In the genomic region with DNA sequence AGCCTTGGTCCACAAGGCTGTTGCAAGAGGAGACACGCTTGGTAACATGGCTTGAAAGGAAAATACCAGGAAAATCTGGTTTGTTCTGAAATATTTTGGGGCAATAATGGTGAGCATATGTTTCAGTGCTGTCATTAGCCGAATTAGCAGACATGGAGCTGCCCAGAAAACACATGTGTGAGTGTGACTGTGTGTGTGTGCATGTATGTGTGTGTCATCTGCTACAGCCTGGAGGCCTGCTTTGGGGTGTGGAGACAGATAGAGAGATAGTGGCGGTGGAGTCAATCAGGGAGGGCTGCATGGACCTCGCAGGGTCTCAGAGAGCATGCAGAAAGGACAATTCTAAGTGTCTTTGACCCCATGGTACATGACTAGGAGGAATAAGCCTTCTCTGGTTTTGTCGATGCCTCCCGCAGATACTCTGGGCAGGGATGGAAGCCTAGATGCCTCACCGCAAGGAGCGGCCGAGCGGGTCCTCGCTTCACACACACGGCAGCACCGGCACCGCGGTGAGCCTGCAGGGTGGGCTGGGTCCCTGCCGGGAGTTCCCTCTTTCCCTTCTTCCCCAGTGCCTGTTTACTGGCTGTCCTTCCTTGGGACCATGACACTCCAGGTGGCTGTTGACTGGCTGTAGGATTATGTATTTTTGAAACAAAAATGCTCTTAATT, we compare ENCODE assay signal across 27 cellular contexts. TPM values are rescaled to one million over a fixed set of nuclear protein-coding genes. Genes with fewer than 3 reads are reported as not detected.
DNase-seq lines count a peak whose midpoint lies in the region; ATAC-seq and TF ChIP-seq lines count a peak whose summit lies in the region.
"Had no signal": no experiment of that assay in that cellular context is flagged by ENCODE, and none has a peak within 500 bp of the region (broad histone marks: within the 10 kb centered on the region; RNA-seq: fewer than 3 reads in every experiment).

No MANE protein-coding gene starts in this region.

- no peak for TF ChIP-seq CTCF in CD4-positive, alpha-beta T cell (IDR thresholded peaks at IDR 0.05)
- TF ChIP-seq CTCF in WTC11 (IDR thresholded peaks at IDR 0.05) (no peak), glutamatergic neuron (IDR thresholded peaks at IDR 0.05; ENCODE audit: partially characterized antibody, unreplicated experiment) (no peak), lower leg skin (IDR thresholded peaks at IDR 0.05) (no peak)

- H3K4me2 ChIP-seq in trophoblast cell (ENCODE audit: low read length), result no peak overlapping the region

- H3K36me3 ChIP-seq in trophoblast cell (ENCODE audit: control insufficient read depth in 1 of 2, insufficient read depth in 2 of 2, low read length in 2 of 2), result peaks cover 39 to 45% of the 10 kb centered on the region in 2 experiments
- H3K36me3 ChIP-seq: right atrium auricular region, transverse colon had no signal

- H4K91ac ChIP-seq in trophoblast cell (ENCODE audit: low read depth, low read length), result no peak overlapping the region

- H3K18ac ChIP-seq in trophoblast cell (ENCODE audit: low read length), result no peak overlapping the region

- no peak overlapping the region for H2BK12ac ChIP-seq in trophoblast cell (ENCODE audit: low read length)

- no peaks in the 10 kb centered on the region for H3K36me3 Mint-ChIP-seq in CD4-positive, alpha-beta T cell (ENCODE audit: low read depth)
- peaks cover 21% of the 10 kb centered on the region for H3K36me3 Mint-ChIP-seq in WTC11
- no peaks in the 10 kb centered on the region for H3K36me3 Mint-ChIP-seq in glutamatergic neuron (ENCODE audit: unreplicated experiment)

- no peak overlapping the region for H3K4me3 ChIP-seq in trophoblast cell (ENCODE audit: low read depth, low read length)
- H3K4me3 ChIP-seq in lower leg skin (ENCODE audit: low read depth, poor library complexity, severe bottlenecking), result no peak overlapping the region
- H3K4me3 ChIP-seq: cardiac muscle cell, right atrium auricular region had no signal

- DNase-seq in CD4-positive, alpha-beta T cell, result no peak
- DNase-seq in WTC11 (ENCODE audit: low spot score) (no peak), glutamatergic neuron (no peak), trophoblast cell (no peak), lower leg skin (ENCODE audit: low spot score in 2 of 2) (no peak), NCI-H69 (lab: John Stamatoyannopoulos, UW) (no peak)
- DNase-seq in activated CD4-positive, alpha-beta T cell treated with anti-CD3 and anti-CD28 coated beads for 1 hour, result no peak
- DNase-seq: ACHN; activated CD4-positive, alpha-beta T cell treated with anti-CD3 and anti-CD28 coated beads for 36 hours; activated CD8-positive, alpha-beta memory T cell treated with anti-CD3 and anti-CD28 coated beads for 24 hours; activated naive CD4-positive, alpha-beta T cell treated with Interleukin-2 at 50 U/mL for 16 hours; activated T-cell treated with anti-CD3 and anti-CD28 coated beads, Interleukin-2, amount 50 U/mL, for 24 hours; dermis blood vessel endothelial cell; EL; NCI-H1048; NCI-H1930; NCI-H2227 treated with DMSO at 0.1 percent for 48 hours; NCI-H82; PC-3; SHP77; stimulated activated CD4-positive, alpha-beta T cell treated with anti-CD3 and anti-CD28 coated beads, Interleukin-12 subunit alpha, Interleukin-12 subunit beta, amount 100 ng/mL, for 4 hours; stimulated activated naive CD8-positive, alpha-beta T cell treated with anti-CD3 and anti-CD28 coated beads, Interleukin-15, amount 100 ng/mL, for 72 hours; transverse colon had no signal

- no peak overlapping the region for H3K27ac Mint-ChIP-seq in CD4-positive, alpha-beta T cell
- H3K27ac Mint-ChIP-seq in WTC11 (peak overlapping the region; percentile 92), glutamatergic neuron (ENCODE audit: unreplicated experiment) (peak overlapping the region; percentile 96)
- H3K27ac Mint-ChIP-seq: activated CD4-positive, alpha-beta T cell treated with anti-CD3 and anti-CD28 coated beads for 36 hours; activated T-cell treated with anti-CD3 and anti-CD28 coated beads, Interleukin-2, amount 50 U/mL, for 24 hours; stimulated activated naive CD8-positive, alpha-beta T cell treated with anti-CD3 and anti-CD28 coated beads, Interleukin-15, amount 100 ng/mL, for 72 hours had no signal

- H3K9ac ChIP-seq in trophoblast cell (ENCODE audit: low read length), result no peak overlapping the region

- peaks cover 12 to 13% of the 10 kb centered on the region in 2 experiments for H3K4me1 ChIP-seq in trophoblast cell (ENCODE audit: control insufficient read depth in 1 of 2, insufficient read depth in 2 of 2, low read length in 2 of 2)

- H2AK5ac ChIP-seq in trophoblast cell (ENCODE audit: low read length), result no peak overlapping the region

- no peaks in the 10 kb centered on the region for H3K9me3 ChIP-seq in CD4-positive, alpha-beta T cell (ENCODE audit: control insufficient read depth, low read length)
- peaks cover 2% of the 10 kb centered on the region for H3K9me3 ChIP-seq in trophoblast cell (ENCODE audit: insufficient read depth, low read depth, low read length)
- H3K9me3 ChIP-seq: right atrium auricular region, transverse colon had no signal

- no peak overlapping the region for H4K12ac ChIP-seq in trophoblast cell (ENCODE audit: low read depth, low read length)

- H3K14ac ChIP-seq in trophoblast cell (ENCODE audit: low read length), result no peak overlapping the region

- no CpG with 5 or more reads among the region's 16 CpGs for WGBS in trophoblast cell (ENCODE audit: extremely low coverage, insufficient coverage, insufficient read length)
- WGBS in lower leg skin, 2 donors, result 72 to 77% methylated on average over 16 of the region's 16 CpGs

- H3K27me3 Mint-ChIP-seq in CD4-positive, alpha-beta T cell, result peaks cover 19% of the 10 kb centered on the region
- H3K27me3 Mint-ChIP-seq in WTC11 (ENCODE audit: low read depth) (no peaks in the 10 kb centered on the region), glutamatergic neuron (ENCODE audit: unreplicated experiment) (peaks cover 11% of the 10 kb centered on the region)

- H3K23ac ChIP-seq in trophoblast cell (ENCODE audit: low read length), result no peak overlapping the region

- peak overlapping the region; percentile 3 for H3K4ac ChIP-seq in trophoblast cell (ENCODE audit: low read depth, low read length)

- H2BK120ac ChIP-seq in trophoblast cell (ENCODE audit: insufficient read depth, low read length, poor library complexity), result no peak overlapping the region

- peak overlapping the region; percentile 49 for H3K4me3 Mint-ChIP-seq in CD4-positive, alpha-beta T cell
- H3K4me3 Mint-ChIP-seq in WTC11 (peak overlapping the region; percentile 87), glutamatergic neuron (ENCODE audit: unreplicated experiment) (peak overlapping the region; percentile 88)
- H3K4me3 Mint-ChIP-seq: activated CD4-positive, alpha-beta T cell treated with anti-CD3 and anti-CD28 coated beads for 36 hours; activated T-cell treated with anti-CD3 and anti-CD28 coated beads, Interleukin-2, amount 50 U/mL, for 24 hours; stimulated activated naive CD8-positive, alpha-beta T cell treated with anti-CD3 and anti-CD28 coated beads, Interleukin-15, amount 100 ng/mL, for 72 hours had no signal

- H3K79me2 ChIP-seq in trophoblast cell (ENCODE audit: control insufficient read depth, insufficient read depth, low read length, poor library complexity), result peaks cover 15% of the 10 kb centered on the region

- H3K79me1 ChIP-seq in trophoblast cell (ENCODE audit: low read length), result peaks cover 22% of the 10 kb centered on the region

- POLR2A ChIA-PET in CD4-positive, alpha-beta T cell (lab: Charles Lee), result no interaction called here
- POLR2A ChIA-PET in WTC11 (lab: Charles Lee), result no interaction called here

- intact Hi-C loops in CD4-positive, alpha-beta T cell (cut with DNase I, micrococcal nuclease), result no loop called here
- intact Hi-C loops in lower leg skin (cut with DNase I; ENCODE audit: low total_unique reads), result no loop called here

- peaks cover 8% of the 10 kb centered on the region for H3K27me3 ChIP-seq in CD4-positive, alpha-beta T cell (ENCODE audit: control insufficient read depth, insufficient read depth, low read length)
- no peaks in the 10 kb centered on the region for H3K27me3 ChIP-seq in trophoblast cell (ENCODE audit: insufficient read depth, low read length)
- H3K27me3 ChIP-seq: cardiac muscle cell, right atrium auricular region, transverse colon had no signal

- TF ChIP-seq POLR2A in lower leg skin (IDR thresholded peaks at IDR 0.05), result no peak

- no peaks in the 10 kb centered on the region for H3K9me3 Mint-ChIP-seq in CD4-positive, alpha-beta T cell
- no peaks in the 10 kb centered on the region for H3K9me3 Mint-ChIP-seq in WTC11
- H3K9me3 Mint-ChIP-seq in glutamatergic neuron (ENCODE audit: unreplicated experiment), result peaks cover 9% of the 10 kb centered on the region
- H3K9me3 Mint-ChIP-seq: activated T-cell treated with anti-CD3 and anti-CD28 coated beads, Interleukin-2, amount 50 U/mL, for 24 hours; stimulated activated naive CD8-positive, alpha-beta T cell treated with anti-CD3 and anti-CD28 coated beads, Interleukin-15, amount 100 ng/mL, for 72 hours had no signal

- CTCF ChIA-PET in CD4-positive, alpha-beta T cell (lab: Charles Lee), result no interaction called here
- CTCF ChIA-PET in WTC11 (lab: Charles Lee), result interaction anchor here (4.2 kb wide), 1 partner anchor 22 kb away, joined by 43 read pairs; no protein-coding TSS in a partner anchor

- ATAC-seq in CD4-positive, alpha-beta T cell (ENCODE audit: poor library complexity), result no peak
- ATAC-seq in WTC11, result no peak
- ATAC-seq in HG02763 (IDR thresholded peaks at IDR 0.05; ENCODE audit: unreplicated experiment), result no peak
- ATAC-seq: activated CD4-positive, alpha-beta T cell treated with anti-CD3 and anti-CD28 coated beads for 36 hours; PC-3; stimulated activated naive CD8-positive, alpha-beta T cell treated with anti-CD3 and anti-CD28 coated beads, Interleukin-15, amount 100 ng/mL, for 72 hours had no signal

- H2BK5ac ChIP-seq in trophoblast cell (ENCODE audit: low read depth, low read length, poor library complexity), result no peak overlapping the region

- no peak overlapping the region for H3K27ac ChIP-seq in CD4-positive, alpha-beta T cell (ENCODE audit: low read depth, low read length)
- H3K27ac ChIP-seq in trophoblast cell (ENCODE audit: low read depth, low read length), result no peak overlapping the region
- H3K27ac ChIP-seq: C4-2B, cardiac muscle cell had no signal

- no peaks in the 10 kb centered on the region for H3K4me1 Mint-ChIP-seq in CD4-positive, alpha-beta T cell (ENCODE audit: low read depth)
- H3K4me1 Mint-ChIP-seq in WTC11 (peaks cover 20% of the 10 kb centered on the region), glutamatergic neuron (ENCODE audit: low read depth, unreplicated experiment) (peaks cover 35% of the 10 kb centered on the region)

- H2AFZ ChIP-seq in trophoblast cell (ENCODE audit: insufficient read depth, low read length, poor library complexity), result no peak overlapping the region

- no peak overlapping the region for H4K8ac ChIP-seq in trophoblast cell (ENCODE audit: low read depth, low read length)

RNA-seq across cellular contexts. Expression of a gene that starts 3.5 kb away (rescaled TPM):
- 1 to 10 TPM; 3.6 to 3.9 TPM for total RNA-seq in CD4-positive, alpha-beta T cell
- total RNA-seq in WTC11 (2021), result 32.7 to 41.5 TPM (median 35.5 TPM) in 3 replicates
- total RNA-seq in glutamatergic neuron (ENCODE audit: unreplicated experiment), result 53.4 TPM
- 13.5 and 14.1 TPM in 2 replicates for polyA plus RNA-seq in trophoblast cell (2013)
- total RNA-seq in lower leg skin, result 100 to 1,000 TPM; 140 to 190 (median 164) TPM
